9 cellular contexts compared by ENCODE assay signal in genomic region chr9:99127372-99128132, GRCh38. TPM values are rescaled to one million over a fixed set of nuclear protein-coding genes. Genes with fewer than 3 reads are reported as not detected.
DNase-seq lines count a peak whose midpoint lies in the region; ATAC-seq and TF ChIP-seq lines count a peak whose summit lies in the region.
"Had no signal": no experiment of that assay in that cellular context is flagged by ENCODE, and none has a peak within 500 bp of the region (broad histone marks: within the 10 kb centered on the region; RNA-seq: fewer than 3 reads in every experiment).

No MANE protein-coding gene starts in this region.

- 87 to 93% (median 89%) methylated on average over 3 of the region's 3 CpGs for WGBS in stomach, 5 donors

- DNase-seq in adipocyte (ENCODE audit: low read depth) (peak; percentile 62), G401 (ENCODE audit: low spot score) (no peak), T-helper 9 cell (no peak), NCI-H524 treated with DMSO at 0.1 percent for 48 hours (lab: John Stamatoyannopoulos, UW) (no peak), stomach (no peak)
- no peak for DNase-seq in natural killer cell treated with Interleukin-12 subunit alpha and Interleukin-12 subunit beta and Interleukin-15 and Interleukin-18, amount 100 ng/mL, for 72 hours (ENCODE audit: low spot score)
- DNase-seq: mesendoderm had no signal

- no peak for TF ChIP-seq EP300 in stomach (IDR thresholded peaks at IDR 0.05)

- peak overlapping the region; percentile 59 to 61 for H3K27ac Mint-ChIP-seq in natural killer cell treated with Interleukin-12 subunit alpha and Interleukin-12 subunit beta and Interleukin-15 and Interleukin-18, amount 100 ng/mL, for 72 hours

- H3K9me3 ChIP-seq in adipocyte (ENCODE audit: control insufficient read depth, low read length) (no peaks in the 10 kb centered on the region), stomach (no peaks in the 10 kb centered on the region)

- TF ChIP-seq POLR2A in stomach (IDR thresholded peaks at IDR 0.05), result no peak

- H3K36me3 ChIP-seq in adipocyte (ENCODE audit: control insufficient read depth, insufficient read depth, low read length, severe bottlenecking) (peaks cover 2% of the 10 kb centered on the region), stomach (peaks cover 0 to 16% (median 3%) of the 10 kb centered on the region in 4 donors)

- ATAC-seq in GM18502 (IDR thresholded peaks at IDR 0.05; ENCODE audit: poor library complexity, unreplicated experiment), result peak; percentile 51
- ATAC-seq in HG02852 (IDR thresholded peaks at IDR 0.05; ENCODE audit: unreplicated experiment), result peak; percentile 50
- ATAC-seq in natural killer cell treated with Interleukin-12 subunit alpha and Interleukin-12 subunit beta and Interleukin-15 and Interleukin-18, amount 100 ng/mL, for 72 hours, result peak; percentile 59 to 79

- H3K27me3 ChIP-seq in adipocyte (replicated peaks; ENCODE audit: control insufficient read depth, insufficient read depth, low read length) (no peaks in the 10 kb centered on the region), stomach (no peaks in the 10 kb centered on the region)

- intact Hi-C loops in stomach (cut with DNase I; ENCODE audit: low total_unique reads), result no loop called here

- no peak for TF ChIP-seq CTCF in stomach (IDR thresholded peaks at IDR 0.05)

- no peak overlapping the region for H3K9ac ChIP-seq in adipocyte (ENCODE audit: low read length)

- H3K9me3 Mint-ChIP-seq in natural killer cell treated with Interleukin-12 subunit alpha and Interleukin-12 subunit beta and Interleukin-15 and Interleukin-18, amount 100 ng/mL, for 72 hours, result no peaks in the 10 kb centered on the region

- no peak overlapping the region for H3K27ac ChIP-seq in stomach

- H3K4me3 ChIP-seq in adipocyte (ENCODE audit: low read length) (no peak overlapping the region), stomach (no peak overlapping the region)

- H3K4me1 Mint-ChIP-seq in natural killer cell treated with Interleukin-12 subunit alpha and Interleukin-12 subunit beta and Interleukin-15 and Interleukin-18, amount 100 ng/mL, for 72 hours (ENCODE audit: low read depth in 2 of 2), result peaks cover 72 to 83% of the 10 kb centered on the region in 2 donors

- peak overlapping the region; percentile 43 for H3K4me3 Mint-ChIP-seq in natural killer cell treated with Interleukin-12 subunit alpha and Interleukin-12 subunit beta and Interleukin-15 and Interleukin-18, amount 100 ng/mL, for 72 hours

- H3K4me1 ChIP-seq in adipocyte (ENCODE audit: control insufficient read depth, insufficient read depth, low read length) (peaks cover 15% of the 10 kb centered on the region), stomach (peaks cover 0 to 54% (median 23%) of the 10 kb centered on the region in 4 donors)

- H3K27me3 Mint-ChIP-seq in natural killer cell treated with Interleukin-12 subunit alpha and Interleukin-12 subunit beta and Interleukin-15 and Interleukin-18, amount 100 ng/mL, for 72 hours, result no peaks in the 10 kb centered on the region

- in situ Hi-C loops in G401 (cut with HindIII; ENCODE audit: low sequenced_read_pairs), result no loop called here

- peaks cover 27% of the 10 kb centered on the region for H3K36me3 Mint-ChIP-seq in natural killer cell treated with Interleukin-12 subunit alpha and Interleukin-12 subunit beta and Interleukin-15 and Interleukin-18, amount 100 ng/mL, for 72 hours

RNA-seq across cellular contexts. Expression of gene TGFBR1, which starts 22.6 kb away (rescaled TPM):
- 100 to 1,000 TPM in 1 of 2 donors, 10 to 100 TPM in 1; 62.7 to 105 TPM for total RNA-seq in natural killer cell treated with Interleukin-12 subunit alpha and Interleukin-12 subunit beta and Interleukin-15 and Interleukin-18, amount 100 ng/mL, for 72 hours
- 16.2 and 16.9 TPM in 2 replicates for total RNA-seq in G401 (2014; rRNA removed; shearing (Covaris generic))
- 100 to 1,000 TPM in 2 of 5 donors, 10 to 100 TPM in 2, 1 to 10 TPM in 1; 7.2 to 119 (median 56.8) TPM for total RNA-seq in stomach
- 1 to 10 TPM; 5.2 to 9.1 (median 7.8) TPM for polyA plus RNA-seq in stomach
